In the genomic region with DNA sequence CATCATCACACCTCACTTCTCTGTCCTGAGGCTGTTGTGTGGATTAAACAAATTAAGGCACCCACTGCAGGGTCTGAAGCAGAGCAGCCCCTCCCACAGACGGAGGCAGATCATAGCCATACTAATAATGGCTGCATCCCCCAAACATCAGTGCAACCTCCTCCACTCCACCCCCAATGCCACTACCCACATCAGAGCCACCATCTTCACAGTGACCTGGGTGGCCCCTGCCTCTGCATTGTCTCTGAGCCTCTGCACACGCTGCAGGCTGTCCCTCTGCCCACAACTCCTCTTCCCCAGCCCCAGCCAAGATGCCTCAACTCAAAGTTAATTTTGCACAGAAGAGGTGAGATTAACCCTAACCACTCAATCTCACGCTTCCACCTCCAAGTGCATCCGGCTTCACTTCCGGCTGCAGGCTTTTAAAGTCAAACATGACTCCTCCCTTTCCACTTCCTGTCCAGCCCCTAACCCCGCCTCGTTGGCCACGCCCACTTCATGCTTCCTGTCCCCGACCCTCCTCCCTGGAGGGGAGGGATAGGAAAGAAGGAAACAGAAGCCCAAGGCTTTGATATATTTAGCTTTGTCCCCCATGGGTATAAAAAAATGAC, we compare ENCODE assay signal across 15 cellular contexts. TPM values are rescaled to one million over a fixed set of nuclear protein-coding genes. Genes with fewer than 3 reads are reported as not detected.
A peak's percentile ranks its signal among the peaks of the same experiment; 100 is the strongest.
DNase-seq lines count a peak whose midpoint lies in the region; ATAC-seq, FAIRE-seq and TF ChIP-seq lines count a peak whose summit lies in the region.
"Had no signal": no experiment of that assay in that cellular context is flagged by ENCODE, and none has a peak within 500 bp of the region (broad histone marks: within the 10 kb centered on the region; RNA-seq: fewer than 3 reads in every experiment).

No MANE protein-coding gene starts in this region.

- no peaks in the 10 kb centered on the region for H3K27me3 Mint-ChIP-seq in T-helper 17 cell

- intact Hi-C loops in GM12878 (cut with micrococcal nuclease; ENCODE audit: unreplicated experiment): no loop called here

- H3K27ac Mint-ChIP-seq in T-helper 17 cell: no peak overlapping the region

- H3K4me3 ChIP-seq in GM12878: no peak overlapping the region
- H3K4me3 ChIP-seq: breast epithelium, left ventricle myocardium inferior, PC-9 had no signal

- ATAC-seq in T-helper 17 cell: peak; percentile 25
- ATAC-seq in GM12878: no peak
- no peak for ATAC-seq in HG02642 (IDR thresholded peaks at IDR 0.05; ENCODE audit: poor library complexity, unreplicated experiment)

- no TSS peak for BruUV-seq in GM12878 (replicated peaks; lab: Mats Ljungman, UMichigan)

- TF ChIP-seq EP300 in GM12878 (IDR thresholded peaks at IDR 0.05; ENCODE audit: borderline replicate concordance in 1 of 2, control insufficient read depth in 1 of 2, low read depth in 2 of 2, low read length in 2 of 2): no peak

- in situ Hi-C loops in GM12878 (cut with MboI): no loop called here

- SMC1A ChIA-PET in GM12878 (lab: Charles Lee; ENCODE audit: uncharacterized antibody, unreplicated experiment): interaction anchor here (0.9 to 11.4 kb wide), 3 partner anchors 14 to 43 kb away, joined by 3 to 161 read pairs (median 4); a partner anchor contains a TSS

- CTCF ChIA-PET in GM12878 (lab: Yijun Ruan, JAX): interaction anchor here (0.7 to 1.2 kb wide), 2 partner anchors 21 to 72 kb away, joined by 3 read pairs; no protein-coding TSS in a partner anchor

- RAD21 ChIA-PET in GM12878 (lab: Charles Lee; ENCODE audit: unreplicated experiment): interaction anchor here (6.8 kb wide), 1 partner anchor 21 kb away, joined by 120 read pairs; a partner anchor contains a TSS

- peaks cover 50% of the 10 kb centered on the region for H3K4me1 ChIP-seq in GM12878 (ENCODE audit: control insufficient read depth, insufficient read depth, low read length)
- H3K4me1 ChIP-seq: breast epithelium, left ventricle myocardium inferior had no signal

- no peak for TF ChIP-seq RAD21 in GM12878 (IDR thresholded peaks at IDR 0.05; ENCODE audit: insufficient read depth, low read depth, low read length)

- no peak overlapping the region for H3K4me2 ChIP-seq in GM12878 (ENCODE audit: control insufficient read depth, insufficient read depth)
- H3K4me2 ChIP-seq: PC-9 had no signal

- no peak overlapping the region for H3K9ac ChIP-seq in GM12878 (ENCODE audit: control insufficient read depth, insufficient read depth, low read length)

- no peaks in the 10 kb centered on the region for H3K27me3 ChIP-seq in GM12878 (replicated peaks in 1 of 2; ENCODE audit: control insufficient read depth in 2 of 2, insufficient read depth in 2 of 2, low read length in 1 of 2)

- WGBS in GM12878 (ENCODE audit: insufficient coverage, insufficient replicate concordance, low lambda C conversion rate, missing lambda C conversion rate): 22% methylated on average over 8 of the region's 9 CpGs

- peak overlapping the region; percentile 24; the same call in 1 of the 2 replicates for H3K27ac ChIP-seq in GM12878 (ENCODE audit: control insufficient read depth, insufficient read depth)
- H3K27ac ChIP-seq: breast epithelium, left ventricle myocardium inferior, PC-9 had no signal

- H3K4me3 Mint-ChIP-seq in T-helper 17 cell: no peak overlapping the region

- peaks cover 0 to 2% of the 10 kb centered on the region in 2 experiments; a peak in 1 of 4 replicates for H3K36me3 ChIP-seq in GM12878 (ENCODE audit: control insufficient read depth in 2 of 2, insufficient read depth in 2 of 2, low read length in 1 of 2)
- H3K36me3 ChIP-seq: breast epithelium, left ventricle myocardium inferior had no signal

- no peak for TF ChIP-seq CTCF in GM12878 (IDR thresholded peaks at IDR 0.05 in 2 of 3, conservative IDR thresholded peaks at IDR 0.05 in 1 of 3; ENCODE audit: control insufficient read depth in 2 of 3, extremely low read depth in 1 of 3, insufficient read depth in 1 of 3, low read depth in 3 of 3, low read length in 3 of 3)

- no peaks in the 10 kb centered on the region for H3K36me3 Mint-ChIP-seq in T-helper 17 cell (ENCODE audit: low read depth)

- no peak for FAIRE-seq in GM12878 (lab: Jason Lieb, UNC)

- no peak overlapping the region for H2AFZ ChIP-seq in GM12878 (ENCODE audit: control insufficient read depth, low read depth, low read length)
- H2AFZ ChIP-seq: PC-9 had no signal

- H3K4me1 Mint-ChIP-seq in T-helper 17 cell: peaks cover 27% of the 10 kb centered on the region

- peaks cover 8% of the 10 kb centered on the region; the same call in 1 of the 2 replicates for H3K79me2 ChIP-seq in GM12878 (ENCODE audit: control insufficient read depth, insufficient read depth, low read length)

- peak; percentile 80 for TF ChIP-seq POLR2A in GM12878 (IDR thresholded peaks at IDR 0.05; ENCODE audit: low read depth, low read length)

- DNase-seq in stimulated activated naive CD4-positive, alpha-beta T cell treated with Interleukin-2 at 50 U/mL for 16 hours (lab: John Stamatoyannopoulos, UW): peak; percentile 44
- no peak for DNase-seq in stimulated activated naive CD4-positive, alpha-beta T cell (lab: John Stamatoyannopoulos, UW)
- no peak for DNase-seq in T-helper 17 cell
- DNase-seq in GM12878 (ENCODE audit: low read depth, low spot score): no peak
- no peak for DNase-seq in pons (ENCODE audit: low spot score)
- DNase-seq in NCI-H774 (lab: John Stamatoyannopoulos, UW): no peak
- DNase-seq in EL: no peak
- DNase-seq: Calu3, left ventricle myocardium inferior, NCI-H1105 treated with DMSO at 0.1 percent for 48 hours, PC-9 had no signal

- H3K9me3 ChIP-seq in T-helper 17 cell (ENCODE audit: control insufficient read depth, low read length, poor library complexity, severe bottlenecking): no peaks in the 10 kb centered on the region
- peaks cover 6% of the 10 kb centered on the region; the same call in 2 of the 3 replicates for H3K9me3 ChIP-seq in GM12878 (replicated peaks; ENCODE audit: control insufficient read depth, insufficient read depth, low read length)

- no peaks in the 10 kb centered on the region for H4K20me1 ChIP-seq in GM12878 (ENCODE audit: control insufficient read depth, insufficient read depth)

- POLR2A ChIA-PET in GM12878 (lab: Charles Lee): interaction anchor here (0.6 to 5.1 kb wide), 3 partner anchors 23 to 33 kb away, joined by 3 to 84 read pairs (median 3); a partner anchor contains a TSS

TF ChIP-seq in GM12878, 131 proteins besides CTCF, POLR2A, EP300 and RAD21 (continues in another document):
- TF ChIP-seq CBFB (IDR thresholded peaks at IDR 0.05; ENCODE audit: low read depth) (0 out of 2 replicates have a peak, but pooled peaks have one; percentile 11), ZNF217 (IDR thresholded peaks at IDR 0.05) (no peak), POLR2AphosphoS5 (IDR thresholded peaks at IDR 0.05; ENCODE audit: low read length) (peak; percentile 88), TCF12 (IDR thresholded peaks at IDR 0.05; ENCODE audit: low read depth, low read length) (no peak), GABPA (IDR thresholded peaks at IDR 0.05; ENCODE audit: low read depth) (peak; percentile 78), TAF1 (IDR thresholded peaks at IDR 0.05; ENCODE audit: borderline replicate concordance, low read depth, low read length) (peak; percentile 99), SRF (IDR thresholded peaks at IDR 0.05; ENCODE audit: low read depth in 2 of 2, low read length in 2 of 2) (0 out of 4 replicates have a peak, but pooled peaks of 1 of the 2 experiments have one; percentile 42), JUNB (IDR thresholded peaks at IDR 0.05) (no peak), RUNX3 (IDR thresholded peaks at IDR 0.05; ENCODE audit: low read length) (peak; percentile 26; the same call in 1 of the 2 replicates), DPF2 (IDR thresholded peaks at IDR 0.05) (0 out of 2 replicates have a peak, but pooled peaks have one; percentile 10), CBX5 (IDR thresholded peaks at IDR 0.05; ENCODE audit: low read depth) (0 out of 2 replicates have a peak, but pooled peaks have one; percentile 38)

RNA-seq across cellular contexts. Expression of a gene that starts 22.7 kb away (rescaled TPM):
- 10 to 100 TPM in 1 of 2 donors, 1 to 10 TPM in 1; 8.5 to 16.8 TPM for total RNA-seq in T-helper 17 cell
- total RNA-seq in GM12878 (2013; cell fraction: nucleolus; rRNA removed): 21.3 and 27.7 TPM in 2 replicates
- 12.4 and 15.1 TPM in 2 replicates for total RNA-seq in GM12878 (2014; rRNA removed)
- total RNA-seq in GM12878 (2014; rRNA removed; fragmentation: Illumina TruSeq; extraction: Trizol): 8.7 and 9.5 TPM in 2 replicates
- total RNA-seq in GM12878 (2021): 14.2 and 15.0 TPM in 2 replicates
- 5.9 TPM for polyA plus RNA-seq in GM12878 (2011; ENCODE audit: low read depth)
- 16.7 and 20.3 TPM in 2 replicates for polyA plus RNA-seq in GM12878 (2011; rRNA removed)
- polyA plus RNA-seq in GM12878 (2011; cell fraction: cytosol; rRNA removed): 12.9 and 19.9 TPM in 2 replicates
- polyA plus RNA-seq in GM12878 (2011; cell fraction: nucleus; rRNA removed): 22.6 and 29.3 TPM in 2 replicates
- 8.7 and 10.8 TPM in 2 replicates for polyA plus RNA-seq in GM12878 (2012)
- polyA plus RNA-seq in GM12878 (2014; fragmentation: Illumina TruSeq; extraction: Trizol): 7.2 and 9.8 TPM in 2 replicates
- polyA plus RNA-seq in GM12878 (2014; fragmentation: Nextera tagmentation; extraction: Ambion mirVana): 1 to 10 TPM in 1 of 2 experiments, under 1 TPM in 1; 0.52 to 1.6 TPM
- 11.8 and 12.2 TPM in 2 replicates for polyA plus RNA-seq in GM12878 (2014; rRNA removed)
- polyA plus RNA-seq in GM12878 (2016; fragmentation: Nextera tagmentation; extraction: Ambion mirVana): 10 to 100 TPM; 15.9 to 16.6 TPM
- 6.1 and 12.1 TPM in 2 replicates for polyA minus RNA-seq in GM12878 (2011; rRNA and poly(A)+ RNA removed)
- polyA minus RNA-seq in GM12878 (2011; cell fraction: cytosol; rRNA and poly(A)+ RNA removed): 5.9 and 6.0 TPM in 2 replicates
- 11.4 and 21.7 TPM in 2 replicates for polyA minus RNA-seq in GM12878 (2011; cell fraction: nucleus; rRNA and poly(A)+ RNA removed)
- total RNA-seq: Calu3, fibroblast of lung, left ventricle myocardium inferior, PC-9, pulmonary artery endothelial cell had no signal
- polyA plus RNA-seq: fibroblast of lung had no signal
